ENCODE assay signal across 24 cellular contexts in the genomic region with DNA sequence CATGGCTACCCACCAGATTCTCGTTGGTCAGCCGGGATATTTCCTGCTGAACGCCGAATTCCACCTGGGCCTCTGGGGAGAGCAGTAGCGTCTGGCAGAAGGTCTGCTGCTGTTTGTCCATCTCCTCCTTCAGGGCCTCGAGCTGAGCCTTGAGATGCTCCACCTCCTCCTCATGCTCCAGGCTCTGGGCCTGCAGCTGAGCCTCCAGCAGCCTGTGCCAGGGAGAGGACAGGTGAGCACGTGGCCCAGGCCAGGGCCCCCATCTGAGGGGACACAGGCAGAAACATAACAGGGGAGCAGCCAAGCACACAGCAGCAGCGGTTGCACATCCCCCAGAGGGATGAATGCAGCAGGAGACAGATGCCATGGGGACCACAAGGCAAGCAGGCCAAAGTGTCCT. TPM values are rescaled to one million over a fixed set of nuclear protein-coding genes. Genes with fewer than 3 reads are reported as not detected.
DNase-seq lines count a peak whose midpoint lies in the region; ATAC-seq, FAIRE-seq and TF ChIP-seq lines count a peak whose summit lies in the region.
"Had no signal": no experiment of that assay in that cellular context is flagged by ENCODE, and none has a peak within 500 bp of the region (broad histone marks: within the 10 kb centered on the region; RNA-seq: fewer than 3 reads in every experiment).

No MANE protein-coding gene starts in this region.

- peak; percentile 48 for FAIRE-seq in keratinocyte (lab: Jason Lieb, UNC)
- FAIRE-seq: A549, D721Med, GM12878 had no signal

- TF ChIP-seq CTCF in colonic mucosa (IDR thresholded peaks at IDR 0.05) (no peak), keratinocyte (optimal IDR thresholded peaks at IDR 0.05 in 1 of 3, IDR thresholded peaks at IDR 0.05 in 1 of 3, conservative IDR thresholded peaks at IDR 0.05 in 1 of 3; ENCODE audit: extremely low read depth in 1 of 3, insufficient read depth in 2 of 3, low read length in 3 of 3) (no peak), testis (IDR thresholded peaks at IDR 0.05) (no peak)

- no peak overlapping the region for H3K4me2 ChIP-seq in keratinocyte (ENCODE audit: control insufficient read depth, extremely low read depth, insufficient read depth, low read depth, low read length)
- H3K4me2 ChIP-seq: A549; BLaER1 treated with 17β-estradiol and CSF1 and Interleukin-3, amounts not matched to agents 10 nM and 100 nM had no signal

- no peaks in the 10 kb centered on the region for H3K9me1 ChIP-seq in keratinocyte (ENCODE audit: control insufficient read depth, extremely low read depth, insufficient read depth, low read length)

- DNase-seq in colonic mucosa (peak; percentile 12), ecto neural progenitor cell (ENCODE audit: low spot score) (peak; percentile 24), keratinocyte (ENCODE audit: low read depth, low spot score) (no peak), ureter (ENCODE audit: low spot score) (peak; percentile 23), testis (no peak), UCSD-AML1 (lab: John Stamatoyannopoulos, UW; ENCODE audit: unreplicated experiment) (no peak)
- DNase-seq: 8988T; ACHN; AML-193; BE2C; CD4-positive, alpha-beta T cell; CD8-positive, alpha-beta memory T cell; DMS 273 treated with DMSO at 0.1 percent for 48 hours; DMS79; EL; GDM1; GOT3; H7; HCEC 1CT had no signal

- no peak for TF ChIP-seq POLR2A in testis (IDR thresholded peaks at IDR 0.05)

- H2AFZ ChIP-seq in keratinocyte (ENCODE audit: control insufficient read depth, low read length): no peak overlapping the region

- no peaks in the 10 kb centered on the region for H4K20me1 ChIP-seq in keratinocyte (ENCODE audit: control insufficient read depth, extremely low read depth, insufficient read depth, low read length)
- H4K20me1 ChIP-seq: BLaER1 treated with 17β-estradiol and CSF1 and Interleukin-3, amounts not matched to agents 10 nM and 100 nM had no signal

- no peak overlapping the region for H3K27ac ChIP-seq in colonic mucosa
- H3K27ac ChIP-seq in keratinocyte (ENCODE audit: control insufficient read depth, insufficient read depth, low read length): no peak overlapping the region
- no peak overlapping the region for H3K27ac ChIP-seq in testis
- H3K27ac ChIP-seq: A549; BLaER1 treated with 17β-estradiol and CSF1 and Interleukin-3, amounts not matched to agents 10 nM and 100 nM had no signal

- H3K9me3 ChIP-seq in colonic mucosa: no peaks in the 10 kb centered on the region
- no peaks in the 10 kb centered on the region for H3K9me3 ChIP-seq in keratinocyte (ENCODE audit: control insufficient read depth, low read depth, low read length)
- H3K9me3 ChIP-seq in testis: no peaks in the 10 kb centered on the region
- H3K9me3 ChIP-seq: A549; BE2C; BLaER1 treated with 17β-estradiol and CSF1 and Interleukin-3, amounts not matched to agents 10 nM and 100 nM had no signal

- H3K36me3 ChIP-seq in colonic mucosa (no peaks in the 10 kb centered on the region), keratinocyte (ENCODE audit: control insufficient read depth in 2 of 2, extremely low read depth in 1 of 2, insufficient read depth in 2 of 2, low read length in 2 of 2) (no peaks in the 10 kb centered on the region), testis (ENCODE audit: low read depth, missing control alignments) (no peaks in the 10 kb centered on the region)
- H3K36me3 ChIP-seq: BE2C; BLaER1 treated with 17β-estradiol and CSF1 and Interleukin-3, amounts not matched to agents 10 nM and 100 nM had no signal

- H3K79me2 ChIP-seq in keratinocyte (ENCODE audit: control insufficient read depth, insufficient read depth, low read length): no peaks in the 10 kb centered on the region

- intact Hi-C loops in colonic mucosa (cut with DNase I) (no loop called here), testis (cut with DNase I; ENCODE audit: low total_unique reads) (no loop called here)

- H3K27me3 ChIP-seq in colonic mucosa (no peaks in the 10 kb centered on the region), keratinocyte (ENCODE audit: control insufficient read depth, extremely low read depth, insufficient read depth, low read length) (no peaks in the 10 kb centered on the region), testis (no peaks in the 10 kb centered on the region)
- H3K27me3 ChIP-seq: BE2C; BLaER1 treated with 17β-estradiol and CSF1 and Interleukin-3, amounts not matched to agents 10 nM and 100 nM had no signal

- H3K4me3 ChIP-seq in colonic mucosa: no peak overlapping the region
- H3K4me3 ChIP-seq in keratinocyte (ENCODE audit: control insufficient read depth in 2 of 3, extremely low read depth in 1 of 3, insufficient read depth in 2 of 3, low read depth in 1 of 3, low read length in 3 of 3): no peak overlapping the region
- no peak overlapping the region for H3K4me3 ChIP-seq in testis
- H3K4me3 ChIP-seq: A549; BLaER1 treated with 17β-estradiol and CSF1 and Interleukin-3, amounts not matched to agents 10 nM and 100 nM; GM12878 had no signal

- dilution Hi-C loops in keratinocyte (cut with MboI; ENCODE audit: extremely low pct_ligation_motif_present, low sequenced_read_pairs): no loop called here

- ATAC-seq in GM18517 (IDR thresholded peaks at IDR 0.05; ENCODE audit: unreplicated experiment): no peak
- ATAC-seq: A549, GM12878 had no signal

- 79 to 90% methylated on average over 6 to 8 of the region's 8 CpGs for WGBS in testis, 2 donors

- H3K9ac ChIP-seq in colonic mucosa (ENCODE audit: low read depth in 2 of 2, low read length in 2 of 2): no peak overlapping the region
- H3K9ac ChIP-seq in keratinocyte (ENCODE audit: control insufficient read depth, extremely low read depth, insufficient read depth, low read length): no peak overlapping the region
- H3K9ac ChIP-seq: BLaER1 treated with 17β-estradiol and CSF1 and Interleukin-3, amounts not matched to agents 10 nM and 100 nM had no signal

- peaks cover 11% of the 10 kb centered on the region for H3K4me1 ChIP-seq in colonic mucosa
- H3K4me1 ChIP-seq in keratinocyte (ENCODE audit: control insufficient read depth, extremely low read depth, insufficient read depth, low read length): peaks cover 29% of the 10 kb centered on the region
- no peaks in the 10 kb centered on the region for H3K4me1 ChIP-seq in testis
- H3K4me1 ChIP-seq: BE2C had no signal

RNA-seq across cellular contexts. Expression of a gene that starts 40.1 kb away (rescaled TPM):
- 100 to 1,000 TPM; 152 to 276 TPM for total RNA-seq in colonic mucosa
- 2.3 to 2.8 TPM (median 2.4 TPM) in 3 replicates for polyA plus RNA-seq in keratinocyte
- polyA plus RNA-seq in keratinocyte (2011; ENCODE audit: low read depth): 6.8 TPM
- 1.8 and 2.8 TPM in 2 replicates for polyA plus RNA-seq in keratinocyte (2011; cell fraction: cytosol; rRNA removed)
- polyA plus RNA-seq in keratinocyte (2011; cell fraction: nucleus; rRNA removed): 2.6 and 2.9 TPM in 2 replicates
- polyA plus RNA-seq in keratinocyte (2012; ENCODE audit: low replicate concordance): 3.4 and 7.9 TPM in 2 replicates
- 1.8 to 2.1 TPM (median 2.0 TPM) in 3 replicates for polyA minus RNA-seq in keratinocyte
- 0.96 TPM for polyA minus RNA-seq in keratinocyte (2011; cell fraction: cytosol; rRNA and poly(A)+ RNA removed)
- 1.1 and 2.9 TPM in 2 replicates for polyA minus RNA-seq in keratinocyte (2011; cell fraction: nucleus; rRNA and poly(A)+ RNA removed)
- total RNA-seq in ureter: 21.3 TPM
- total RNA-seq in testis: 10 to 100 TPM; 42.2 to 48.7 TPM
- polyA plus RNA-seq in testis (ENCODE audit: insufficient read depth, low read depth, low replicate concordance): 77.2 TPM

Comparison
In these comparisons a context has a peak if more than half of its experiments do, and no peak if none do; other contexts are left out.
1. DNase-seq: peak in colonic mucosa (single experiment), ecto neural progenitor cell (single experiment) and ureter (single experiment); none in keratinocyte (single experiment), testis (single experiment) and UCSD-AML1 (single experiment).